Comparison of ENCODE assay signal across 8 cellular contexts in the genomic region with DNA sequence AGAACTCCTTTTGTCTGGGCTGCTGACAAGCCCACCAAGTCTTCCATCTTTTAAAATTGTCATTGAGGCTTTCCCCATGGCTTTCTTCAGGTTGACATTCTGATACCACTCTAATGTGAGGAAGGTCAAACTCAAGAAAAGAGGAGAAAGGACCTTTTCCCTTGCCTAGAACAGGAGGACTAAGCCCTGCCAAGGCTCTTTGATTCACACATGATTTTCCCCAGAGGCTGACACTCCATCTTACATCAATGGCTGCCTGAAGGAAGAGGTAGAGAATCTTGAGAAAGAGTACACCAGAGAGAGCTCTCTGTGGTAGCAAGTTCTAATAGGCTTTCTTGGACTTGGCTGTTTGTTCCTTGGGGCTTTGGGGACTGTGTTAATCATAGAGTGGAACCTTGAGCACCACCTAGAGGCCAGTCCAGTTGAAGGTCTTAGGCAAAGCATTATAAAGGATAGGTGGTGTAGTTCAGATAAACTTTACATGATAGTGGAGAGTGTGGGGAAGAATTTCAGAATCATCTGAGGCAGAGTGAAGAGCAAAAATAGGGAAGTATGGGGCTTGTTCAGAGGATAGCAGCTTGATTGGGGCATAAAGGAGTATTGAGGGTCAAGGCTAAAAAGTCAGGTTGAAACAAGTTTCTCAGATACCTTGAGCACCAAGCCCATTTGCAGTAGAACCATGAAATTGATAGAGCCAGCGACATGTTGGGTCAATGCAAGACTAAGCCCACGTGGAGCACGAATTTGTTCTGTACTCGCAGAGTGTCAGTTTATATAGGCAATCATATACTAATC. TPM values are rescaled to one million over a fixed set of nuclear protein-coding genes. Genes with fewer than 3 reads are reported as not detected.
A peak's percentile ranks its signal among the peaks of the same experiment; 100 is the strongest.
DNase-seq lines count a peak whose midpoint lies in the region; ATAC-seq and TF ChIP-seq lines count a peak whose summit lies in the region.

No MANE protein-coding gene starts in this region.

- H3K79me2 ChIP-seq in DOHH2 (ENCODE audit: control insufficient read depth, low read length), result no peaks in the 10 kb centered on the region
- H3K79me2 ChIP-seq in Karpas-422 (ENCODE audit: low read length), result no peaks in the 10 kb centered on the region
- H3K79me2 ChIP-seq in SU-DHL-6 (ENCODE audit: insufficient read depth, low read length), result no peaks in the 10 kb centered on the region

- no peaks in the 10 kb centered on the region for H3F3A ChIP-seq in DOHH2 (ENCODE audit: control insufficient read depth, insufficient read depth)
- H3F3A ChIP-seq in SU-DHL-6 (ENCODE audit: insufficient read depth), result 0 out of 2 replicates have a peak, but pooled peaks cover 3% of the 10 kb centered on the region

- H4K20me1 ChIP-seq in DOHH2 (ENCODE audit: control insufficient read depth, insufficient read depth, low read depth, low read length) (no peaks in the 10 kb centered on the region), Karpas-422 (ENCODE audit: insufficient read depth, low read depth, low read length) (no peaks in the 10 kb centered on the region), SU-DHL-6 (ENCODE audit: low read depth, low read length) (0 out of 2 replicates have a peak, but pooled peaks cover 2% of the 10 kb centered on the region)

- ATAC-seq in GM21447 (IDR thresholded peaks at IDR 0.05; ENCODE audit: unreplicated experiment), result peak; percentile 70

- H3K9ac ChIP-seq in Karpas-422 (ENCODE audit: low read length) (no peak overlapping the region), SU-DHL-6 (ENCODE audit: low read length) (no peak overlapping the region)

- WGBS in adrenal gland, 4 donors, result 67 to 80% (median 75%) methylated on average over 4 of the region's 4 CpGs

- no peaks in the 10 kb centered on the region for H3K9me2 ChIP-seq in DOHH2 (replicated peaks; ENCODE audit: control insufficient read depth, low read length)
- no peaks in the 10 kb centered on the region for H3K9me2 ChIP-seq in Karpas-422 (replicated peaks; ENCODE audit: insufficient read depth, low read length)
- H3K9me2 ChIP-seq in SU-DHL-6 (replicated peaks; ENCODE audit: insufficient read depth, low read length), result no peaks in the 10 kb centered on the region

- TF ChIP-seq POLR2A in adrenal gland (IDR thresholded peaks at IDR 0.05), result no peak

- H3K36me3 ChIP-seq in DOHH2 (ENCODE audit: control insufficient read depth, low read length) (no peaks in the 10 kb centered on the region), Karpas-422 (ENCODE audit: insufficient read depth, low read length) (peaks cover 25% of the 10 kb centered on the region), SU-DHL-6 (ENCODE audit: low read length) (no peaks in the 10 kb centered on the region), adrenal gland (replicated peaks in 1 of 2) (peaks cover 0 to 65% of the 10 kb centered on the region in 2 donors)

- H3K4me3 ChIP-seq in DOHH2 (ENCODE audit: low read length) (no peak overlapping the region), Karpas-422 (ENCODE audit: low read length) (no peak overlapping the region), SU-DHL-6 (ENCODE audit: insufficient read depth, low read length, poor library complexity, severe bottlenecking) (no peak overlapping the region), adrenal gland (no peak overlapping the region)

- no peak overlapping the region for H3K27ac ChIP-seq in DOHH2 (ENCODE audit: low read depth, low read length)
- no peak overlapping the region for H3K27ac ChIP-seq in Karpas-422 (ENCODE audit: low read length)
- H3K27ac ChIP-seq in SU-DHL-6 (ENCODE audit: low read depth, low read length), result no peak overlapping the region
- H3K27ac ChIP-seq in adrenal gland, result no peak overlapping the region

- H3K9me3 ChIP-seq in DOHH2 (ENCODE audit: control insufficient read depth, insufficient read depth, low read length) (no peaks in the 10 kb centered on the region), Karpas-422 (ENCODE audit: low read length) (no peaks in the 10 kb centered on the region), SU-DHL-6 (ENCODE audit: insufficient read depth, low read length) (no peaks in the 10 kb centered on the region), adrenal gland (replicated peaks in 1 of 3) (no peaks in the 10 kb centered on the region)

- peak; percentile 86 for TF ChIP-seq CTCF in DOHH2 (IDR thresholded peaks at IDR 0.05; ENCODE audit: low read depth, low read length, poor library complexity, severe bottlenecking)
- peak; percentile 87 for TF ChIP-seq CTCF in SU-DHL-6 (IDR thresholded peaks at IDR 0.05; ENCODE audit: insufficient read depth, low read length, poor library complexity, severe bottlenecking)
- peak; percentile 63 to 67 (median 66) for TF ChIP-seq CTCF in adrenal gland (IDR thresholded peaks at IDR 0.05)

- H3K27me3 ChIP-seq in DOHH2 (ENCODE audit: control insufficient read depth, low read length) (no peaks in the 10 kb centered on the region), Karpas-422 (ENCODE audit: low read length) (no peaks in the 10 kb centered on the region), SU-DHL-6 (ENCODE audit: low read length) (no peaks in the 10 kb centered on the region), adrenal gland (no peaks in the 10 kb centered on the region)

- intact Hi-C loops in adrenal gland (cut with DNase I), result no loop called here

- H3K4me1 ChIP-seq in DOHH2 (ENCODE audit: control insufficient read depth, low read length), result no peaks in the 10 kb centered on the region
- no peaks in the 10 kb centered on the region for H3K4me1 ChIP-seq in Karpas-422 (ENCODE audit: low read length)
- H3K4me1 ChIP-seq in adrenal gland (replicated peaks in 1 of 2), result no peaks in the 10 kb centered on the region

- H3K4me2 ChIP-seq in DOHH2 (ENCODE audit: low read length) (no peak overlapping the region), Karpas-422 (ENCODE audit: low read depth, low read length, poor library complexity, severe bottlenecking) (no peak overlapping the region), SU-DHL-6 (ENCODE audit: low read depth, low read length, poor library complexity, severe bottlenecking) (no peak overlapping the region)

- DNase-seq in Karpas-422, result peak; percentile 88
- peak; percentile 62 to 87 (median 74) for DNase-seq in adrenal gland
- DNase-seq in hepatic stellate cell (ENCODE audit: low spot score), result peak; percentile 64
- peak; percentile 13 to 51 for DNase-seq in stimulated activated CD4-positive, alpha-beta T cell treated with anti-CD3 and anti-CD28 coated beads, Interleukin-12 subunit alpha, Interleukin-12 subunit beta, amount 100 ng/mL, for 24 hours (ENCODE audit: low read depth in 2 of 2)
- no peak for DNase-seq in NCI-H2107 treated with DMSO at 0.1 percent for 48 hours (lab: John Stamatoyannopoulos, UW; ENCODE audit: unreplicated experiment)

- H2AFZ ChIP-seq in Karpas-422 (ENCODE audit: low read length) (no peak overlapping the region), SU-DHL-6 (ENCODE audit: low read depth, low read length, severe bottlenecking) (no peak overlapping the region)

RNA-seq across cellular contexts. Expression of a gene that starts 36.7 kb away (rescaled TPM):
- total RNA-seq in Karpas-422 (2014; rRNA removed; shearing (Covaris generic); ENCODE audit: low replicate concordance), result 40.5 and 41.3 TPM in 2 replicates
- total RNA-seq in adrenal gland, result 100 to 1,000 TPM in 3 of 8 donors, 10 to 100 TPM in 5; 70.6 to 313 (median 90.6) TPM
- 100 to 1,000 TPM in 1 of 3 donors, 10 to 100 TPM in 2; 26.7 to 121 (median 31.5) TPM for polyA plus RNA-seq in adrenal gland
